8 cellular contexts compared by ENCODE assay signal in genomic region chr7:88835147-88835728, GRCh38. TPM values are rescaled to one million over a fixed set of nuclear protein-coding genes. Genes with fewer than 3 reads are reported as not detected.
DNase-seq lines count a peak whose midpoint lies in the region; ATAC-seq and TF ChIP-seq lines count a peak whose summit lies in the region.

No MANE protein-coding gene starts in this region.

- H3K27me3 Mint-ChIP-seq in WTC11 (ENCODE audit: low read depth) (no peaks in the 10 kb centered on the region), mesothelial cell of epicardium (ENCODE audit: low read depth) (peaks cover 4% of the 10 kb centered on the region)

- no peaks in the 10 kb centered on the region for H3K36me3 ChIP-seq in cardiac muscle cell

- no peaks in the 10 kb centered on the region for H3K4me1 ChIP-seq in cardiac muscle cell (ENCODE audit: low read depth)

- no peaks in the 10 kb centered on the region for H3K36me3 Mint-ChIP-seq in WTC11
- no peaks in the 10 kb centered on the region for H3K36me3 Mint-ChIP-seq in mesothelial cell of epicardium

- intact Hi-C loops in Right ventricle myocardium superior (cut with DNase I), result no loop called here

- no peak for ATAC-seq in Right ventricle myocardium superior (ENCODE audit: poor library complexity)
- ATAC-seq in HG02623 (IDR thresholded peaks at IDR 0.05; ENCODE audit: unreplicated experiment), result peak; percentile 88
- peak; percentile 68 for ATAC-seq in WTC11

- H3K9me3 ChIP-seq in cardiac muscle cell (ENCODE audit: low read depth), result no peaks in the 10 kb centered on the region

- H3K4me1 Mint-ChIP-seq in WTC11, result no peaks in the 10 kb centered on the region
- H3K4me1 Mint-ChIP-seq in mesothelial cell of epicardium, result no peaks in the 10 kb centered on the region

- CTCF ChIA-PET in WTC11 (lab: Charles Lee), result interaction anchor here (0.6 to 2.2 kb wide), 17 partner anchors 8 to 945 kb away, joined by 3 to 21 read pairs (median 4); partner anchors contain the start of gene ZNF804B

- no peak overlapping the region for H3K4me3 ChIP-seq in cardiac muscle cell

- TF ChIP-seq CTCF in cardiac muscle cell (IDR thresholded peaks at IDR 0.05; ENCODE audit: low read depth, low read length), result peak; percentile 32
- TF ChIP-seq CTCF in WTC11 (IDR thresholded peaks at IDR 0.05), result peak; percentile 30; the same call in 1 of the 2 replicates
- peak; percentile 57 for TF ChIP-seq CTCF in mesothelial cell of epicardium (IDR thresholded peaks at IDR 0.05; ENCODE audit: unreplicated experiment)

- H3K27ac ChIP-seq in cardiac muscle cell, result no peak overlapping the region

- no peak overlapping the region for H3K27ac Mint-ChIP-seq in WTC11
- H3K27ac Mint-ChIP-seq in mesothelial cell of epicardium, result no peak overlapping the region

- DNase-seq in cardiac muscle cell (ENCODE audit: low read depth in 1 of 2, low spot score in 1 of 2) (peak; percentile 18 to 50), Right ventricle myocardium superior (no peak), NCI-H1092 (lab: John Stamatoyannopoulos, UW) (peak; percentile 5), WTC11 (ENCODE audit: low spot score) (no peak), mesothelial cell of epicardium (ENCODE audit: low spot score in 2 of 2, unreplicated experiment in 2 of 2) (no peak), mesenteric fat pad (ENCODE audit: low spot score) (no peak), mucosa of gallbladder (ENCODE audit: low spot score) (no peak)

- H3K9me3 Mint-ChIP-seq in WTC11 (no peaks in the 10 kb centered on the region), mesothelial cell of epicardium (no peaks in the 10 kb centered on the region)

- POLR2A ChIA-PET in WTC11 (lab: Charles Lee), result no interaction called here

- H3K4me3 Mint-ChIP-seq in WTC11, result no peak overlapping the region
- H3K4me3 Mint-ChIP-seq in mesothelial cell of epicardium, result no peak overlapping the region

- no peaks in the 10 kb centered on the region for H3K27me3 ChIP-seq in cardiac muscle cell

TF ChIP-seq in WTC11, 78 proteins besides CTCF, POLR2A, EP300 and RAD21:
- TF ChIP-seq JAZF1 (CRISPR knock-in tag; IDR thresholded peaks at IDR 0.05) (no peak), SP1 (CRISPR knock-in tag; conservative IDR thresholded peaks at IDR 0.05) (no peak), TP53 (CRISPR knock-in tag; IDR thresholded peaks at IDR 0.05) (no peak), EMX1 (CRISPR knock-in tag; IDR thresholded peaks at IDR 0.05) (no peak), ATF6 (CRISPR knock-in tag; IDR thresholded peaks at IDR 0.05) (no peak), ZNF138 (CRISPR knock-in tag; conservative IDR thresholded peaks at IDR 0.05) (no peak), ZBTB43 (CRISPR knock-in tag; IDR thresholded peaks at IDR 0.05) (no peak), USF2 (CRISPR knock-in tag; IDR thresholded peaks at IDR 0.05) (no peak), NFE2L1 (CRISPR knock-in tag; IDR thresholded peaks at IDR 0.05) (no peak), IRF2 (CRISPR knock-in tag; IDR thresholded peaks at IDR 0.05; ENCODE audit: borderline replicate concordance, low read depth) (no peak), NR3C1 (CRISPR knock-in tag; conservative IDR thresholded peaks at IDR 0.05; ENCODE audit: low read depth) (no peak), MLX (CRISPR knock-in tag; IDR thresholded peaks at IDR 0.05) (no peak), ARID4B (CRISPR knock-in tag; IDR thresholded peaks at IDR 0.05; ENCODE audit: borderline replicate concordance) (no peak)
TF ChIP-seq in WTC11: peak in this region for 0.

RNA-seq across cellular contexts. Expression of gene TEX47, which starts 39.7 kb away (rescaled TPM):
- total RNA-seq in cardiac muscle cell, result not detected in 2 replicates
- polyA plus RNA-seq in cardiac muscle cell, result not detected in 2 replicates
- not detected for total RNA-seq in Right ventricle myocardium superior
- total RNA-seq in WTC11 (2021), result not detected in 3 replicates
- total RNA-seq in mesothelial cell of epicardium, result not detected in 3 replicates
- total RNA-seq in mesenteric fat pad, result not detected
- not detected for total RNA-seq in mucosa of gallbladder

Comparison
In these comparisons a context has a peak if more than half of its experiments do, and no peak if none do; other contexts are left out.
1. DNase-seq: peak in cardiac muscle cell (2 of 2) and NCI-H1092 (single experiment); none in Right ventricle myocardium superior (single experiment), WTC11 (single experiment), mesothelial cell of epicardium (0 of 2), mesenteric fat pad (single experiment) and mucosa of gallbladder (single experiment).
2. Peak in every context shown above with its lines, with median percentiles within 50 percentile points of each other: CTCF ChIP-seq.